9 cellular contexts compared by ENCODE assay signal in the genomic region with DNA sequence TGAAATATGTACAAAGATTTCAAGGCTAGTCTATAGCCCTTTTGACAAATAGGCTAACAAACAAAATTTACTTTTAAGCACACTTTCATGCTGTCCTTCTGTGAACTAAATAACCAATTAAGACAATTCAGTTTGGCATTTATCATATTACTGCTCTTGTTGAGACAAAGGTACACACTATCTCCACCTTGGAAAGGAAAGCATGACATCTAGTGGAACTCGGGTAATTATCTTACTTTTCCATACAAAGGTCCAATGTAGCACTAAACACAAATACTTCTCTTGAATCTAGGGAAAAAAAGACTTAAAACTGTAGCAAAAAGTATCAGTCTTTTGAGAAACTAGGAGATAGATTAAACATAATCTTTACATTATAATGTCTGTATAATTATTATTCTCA.
A peak's percentile ranks its signal among the peaks of the same experiment; 100 is the strongest.
DNase-seq lines count a peak whose midpoint lies in the region; ATAC-seq, FAIRE-seq and TF ChIP-seq lines count a peak whose summit lies in the region.
"Had no signal": no experiment of that assay in that cellular context is flagged by ENCODE, and none has a peak within 500 bp of the region (broad histone marks: within the 10 kb centered on the region; RNA-seq: fewer than 3 reads in every experiment).

No MANE protein-coding gene starts in this region.

- no peak overlapping the region for H3K4me2 ChIP-seq in SK-N-SH
- no peak overlapping the region for H3K4me2 ChIP-seq in HepG2 (ENCODE audit: low read depth, low read length)

- no peak for FAIRE-seq in HepG2 (lab: Jason Lieb, UNC)

- no peak overlapping the region for H3K9ac ChIP-seq in SK-N-SH
- no peak overlapping the region for H3K9ac ChIP-seq in HepG2 (ENCODE audit: insufficient read depth, low read depth, low read length)

- H3K9me2 ChIP-seq in SK-N-SH = 0 out of 2 replicates have a peak, but pooled peaks cover 3% of the 10 kb centered on the region

- H3K79me2 ChIP-seq in SK-N-SH (ENCODE audit: insufficient read depth) (no peaks in the 10 kb centered on the region), HepG2 (ENCODE audit: insufficient read depth, low read length) (no peaks in the 10 kb centered on the region)

- TF ChIP-seq CTCF in SK-N-SH (IDR thresholded peaks at IDR 0.05) = peak; percentile 48
- peak; percentile 70 for TF ChIP-seq CTCF in HepG2 (CRISPR knock-in tag; IDR thresholded peaks at IDR 0.05)
- no peak for TF ChIP-seq CTCF in testis (IDR thresholded peaks at IDR 0.05)

- H3K4me3 ChIP-seq in SK-N-SH (ENCODE audit: low read depth in 2 of 2, low read length in 1 of 2) (no peak overlapping the region), HepG2 (replicated peaks in 1 of 3; ENCODE audit: insufficient read depth in 1 of 3, low read depth in 2 of 3, low read length in 3 of 3) (no peak overlapping the region), testis (no peak overlapping the region)

- WGBS in SK-N-SH (ENCODE audit: low lambda C conversion rate) = 41% methylated on average over 1 of the region's 1 CpG
- WGBS in HepG2 (ENCODE audit: low lambda C conversion rate) = 65% methylated on average over 1 of the region's 1 CpG
- 18 to 30% methylated on average over 1 of the region's 1 CpG for WGBS in testis, 2 donors

- no peak overlapping the region for H2AFZ ChIP-seq in SK-N-SH (ENCODE audit: low read depth)
- H2AFZ ChIP-seq in HepG2 (ENCODE audit: low read length) = no peak overlapping the region

- H3K36me3 ChIP-seq in SK-N-SH (replicated peaks in 1 of 2; ENCODE audit: control insufficient read depth in 1 of 2, insufficient read depth in 2 of 2, low read length in 1 of 2) = peaks cover 2 to 8% of the 10 kb centered on the region in 2 experiments
- H3K36me3 ChIP-seq in HepG2 (replicated peaks in 1 of 2; ENCODE audit: control insufficient read depth in 1 of 2, insufficient read depth in 2 of 2, low read length in 2 of 2) = peaks cover 0 to 9% of the 10 kb centered on the region in 2 experiments; a peak in 3 of 5 replicates
- no peaks in the 10 kb centered on the region for H3K36me3 ChIP-seq in testis (ENCODE audit: low read depth, missing control alignments)

- CTCF ChIA-PET in SK-N-SH (lab: Yijun Ruan, JAX) = interaction anchor here (0.7 to 1.7 kb wide), 5 partner anchors 9 to 1230 kb away, joined by 3 to 4 read pairs (median 3); no protein-coding TSS in a partner anchor
- CTCF ChIA-PET in HepG2 (lab: Yijun Ruan, JAX; ENCODE audit: low intra/inter-chr PET ratio, low total read pairs) = no interaction called here

- POLR2A ChIA-PET in SK-N-SH (lab: Yijun Ruan, JAX) = no interaction called here
- POLR2A ChIA-PET in HepG2 (lab: Yijun Ruan, JAX) = no interaction called here

- no TSS peak for BruUV-seq in HepG2 (replicated peaks; lab: Mats Ljungman, UMichigan)

- no peaks in the 10 kb centered on the region for H3K9me3 ChIP-seq in SK-N-SH
- H3K9me3 ChIP-seq in HepG2 (ENCODE audit: low read length) = no peaks in the 10 kb centered on the region
- no peaks in the 10 kb centered on the region for H3K9me3 ChIP-seq in testis

- DNase-seq in GM03348 (ENCODE audit: low spot score) (peak; percentile 13), SK-N-SH (no peak), HepG2 (ENCODE audit: low spot score) (peak; percentile 34), cortex of kidney (lab: John Stamatoyannopoulos, UW) (no peak), testis (no peak)
- DNase-seq in activated naive CD4-positive, alpha-beta T cell treated with Interleukin-2 at 50 U/mL for 16 hours = no peak
- DNase-seq: posterior cingulate gyrus had no signal

- H3K27ac ChIP-seq in SK-N-SH (ENCODE audit: low read depth in 2 of 2, low read length in 1 of 2) (no peak overlapping the region), HepG2 (ENCODE audit: extremely low read length, insufficient read depth, low read length) (no peak overlapping the region), testis (no peak overlapping the region)

- no peaks in the 10 kb centered on the region for H4K20me1 ChIP-seq in SK-N-SH (ENCODE audit: insufficient read depth)
- no peaks in the 10 kb centered on the region for H4K20me1 ChIP-seq in HepG2 (ENCODE audit: insufficient read depth, low read length)

- H3K4me1 ChIP-seq in SK-N-SH (ENCODE audit: control insufficient read depth in 1 of 2, insufficient read depth in 2 of 2, low read depth in 1 of 2, low read length in 1 of 2) (no peaks in the 10 kb centered on the region; a peak in 1 of 4 replicates), HepG2 (ENCODE audit: insufficient read depth, low read length) (no peaks in the 10 kb centered on the region), testis (no peaks in the 10 kb centered on the region)

- H3F3A ChIP-seq in SK-N-SH (replicated peaks; ENCODE audit: insufficient read depth) = no peaks in the 10 kb centered on the region

- TF ChIP-seq POLR2A in HepG2 (IDR thresholded peaks at IDR 0.05; ENCODE audit: insufficient read depth in 1 of 2, low read depth in 2 of 2, low read length in 2 of 2) (no peak), testis (IDR thresholded peaks at IDR 0.05) (no peak)

- TF ChIP-seq RAD21 in SK-N-SH (IDR thresholded peaks at IDR 0.05; ENCODE audit: low read length) (peak; percentile 76), HepG2 (CRISPR knock-in tag; IDR thresholded peaks at IDR 0.05) (no peak)

- TF ChIP-seq EP300 in SK-N-SH (IDR thresholded peaks at IDR 0.05; ENCODE audit: borderline replicate concordance in 1 of 2, low read depth in 1 of 2, low read length in 1 of 2) = no peak
- TF ChIP-seq EP300 in HepG2 (IDR thresholded peaks at IDR 0.05; ENCODE audit: low read depth in 2 of 2, low read length in 2 of 2) = no peak
- no peak for TF ChIP-seq EP300 in HepG2 (CRISPR knock-in tag; IDR thresholded peaks at IDR 0.05; ENCODE audit: borderline replicate concordance)

- in situ Hi-C loops in HepG2 (cut with HindIII; ENCODE audit: extremely low pct_ligation_motif_present, low pct_unique_long_range_greater_than_20kb) = no loop called here

- ATAC-seq in HG02623 (IDR thresholded peaks at IDR 0.05; ENCODE audit: unreplicated experiment) = peak; percentile 40
- ATAC-seq in HepG2 = peak; percentile 52; the same call in 1 of the 3 replicates
- no peak for ATAC-seq in HG03139 (IDR thresholded peaks at IDR 0.05; ENCODE audit: unreplicated experiment)

- intact Hi-C loops in HepG2 (cut with micrococcal nuclease; ENCODE audit: unreplicated experiment) = loop anchor here (1.0 to 10.0 kb wide), 7 partner anchors 320 to 1225 kb away; partner anchors contain the start of gene DOK6
- intact Hi-C loops in testis (cut with DNase I; ENCODE audit: low total_unique reads) = no loop called here

- H3K27me3 ChIP-seq in SK-N-SH (ENCODE audit: insufficient read depth) (no peaks in the 10 kb centered on the region), HepG2 (ENCODE audit: control insufficient read depth in 1 of 2, insufficient read depth in 2 of 2, low read length in 2 of 2) (no peaks in the 10 kb centered on the region), testis (no peaks in the 10 kb centered on the region)

TF ChIP-seq in SK-N-SH, 30 proteins besides CTCF, POLR2A, EP300 and RAD21 (continues in another document):
- no peak for TF ChIP-seq SIN3A (IDR thresholded peaks at IDR 0.05; ENCODE audit: borderline replicate concordance, low read depth, low read length)
- TF ChIP-seq SMC3 (IDR thresholded peaks at IDR 0.05; ENCODE audit: low read depth, low read length) = peak; percentile 57
- no peak for TF ChIP-seq ZBTB33 (IDR thresholded peaks at IDR 0.05; ENCODE audit: borderline replicate concordance, low read depth)
- no peak for TF ChIP-seq RXRA (IDR thresholded peaks at IDR 0.05; ENCODE audit: borderline replicate concordance, low read depth)

TF ChIP-seq in HepG2, 621 proteins besides CTCF, POLR2A, EP300 and RAD21:
- TF ChIP-seq CBX2 (IDR thresholded peaks at IDR 0.05; ENCODE audit: low read depth, low read length) = no peak
- no peak for TF ChIP-seq CBX2 (CRISPR knock-in tag; IDR thresholded peaks at IDR 0.05; ENCODE audit: low read depth)
- TF ChIP-seq STAG1 (CRISPR knock-in tag; IDR thresholded peaks at IDR 0.05) = peak; percentile 90
- no peak for TF ChIP-seq ZNF800 (CRISPR knock-in tag; IDR thresholded peaks at IDR 0.05)
- peak; percentile 84 for TF ChIP-seq MIXL1 (CRISPR knock-in tag; IDR thresholded peaks at IDR 0.05)
- TF ChIP-seq PCBP1 (IDR thresholded peaks at IDR 0.05; ENCODE audit: borderline replicate concordance, low read depth, low read length) = no peak
- TF ChIP-seq SMC3 (IDR thresholded peaks at IDR 0.05; ENCODE audit: low read length) = peak; percentile 24; the same call in 1 of the 2 replicates
- no peak for TF ChIP-seq FOSL1 (CRISPR knock-in tag; IDR thresholded peaks at IDR 0.05; ENCODE audit: borderline replicate concordance)
- TF ChIP-seq FOXA1 (IDR thresholded peaks at IDR 0.05) = no peak
- 0 out of 2 replicates have a peak, but pooled peaks have one; percentile 28 for TF ChIP-seq FOXA1 (CRISPR knock-in tag; IDR thresholded peaks at IDR 0.05)
TF ChIP-seq in HepG2: peak in this region for 4.

Comparison
In these comparisons a context has a peak if more than half of its experiments do, and no peak if none do; other contexts are left out.
1. DNase-seq: peak in GM03348 (single experiment) and HepG2 (single experiment); none in SK-N-SH (single experiment), cortex of kidney (single experiment), activated naive CD4-positive, alpha-beta T cell treated with Interleukin-2 at 50 U/mL for 16 hours (single experiment) and testis (single experiment).
2. CTCF ChIP-seq: peak in SK-N-SH (single experiment) and HepG2 (single experiment); none in testis (0 of 3).